In the genomic region with DNA sequence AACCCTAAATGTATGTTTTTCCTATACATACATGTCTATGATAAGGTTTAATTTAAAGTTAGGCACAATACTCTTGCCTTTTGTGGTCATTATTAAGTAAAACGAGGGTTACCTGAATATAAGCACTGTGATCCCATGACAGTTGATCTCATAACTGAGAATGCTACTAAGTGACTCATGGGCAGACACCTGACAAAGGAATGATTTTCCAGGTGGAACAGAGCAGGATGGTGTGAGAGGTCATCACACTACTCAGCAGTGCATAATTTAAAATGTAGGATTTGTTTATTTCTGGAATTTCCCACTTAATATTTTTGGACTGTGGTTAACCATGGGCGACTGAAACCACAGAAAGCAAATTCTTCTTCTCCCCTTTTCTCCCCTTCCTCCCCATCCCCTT, we compare ENCODE assay signal across 26 cellular contexts.
"Had no signal": no experiment of that assay in that cellular context is flagged by ENCODE, and none has a peak within 500 bp of the region (broad histone marks: within the 10 kb centered on the region; RNA-seq: fewer than 3 reads in every experiment).

No MANE protein-coding gene starts in this region.

- ATAC-seq: activated CD4-positive, alpha-beta T cell treated with anti-CD3 and anti-CD28 coated beads for 36 hours; activated T-helper 17 cell treated with anti-CD3 and anti-CD28 coated beads, Interleukin-2, amount 50 U/mL, for 72 hours; Panc1; Right ventricle myocardium inferior had no signal

- H3K27ac ChIP-seq: SK-N-MC, WERI-Rb-1 had no signal

- DNase-seq: activated CD4-positive, alpha-beta memory T cell treated with anti-CD3 and anti-CD28 coated beads, Interleukin-2, amount 10 ng/mL, durations not matched to agents 7 days and 5 days; activated CD4-positive, alpha-beta T cell treated with anti-CD3 and anti-CD28 coated beads for 36 hours; activated CD4-positive, alpha-beta T cell treated with anti-CD3 and anti-CD28 coated beads, Interleukin-2, amount 50 U/mL, for 1 hour; activated gamma-delta T cell; activated naive CD4-positive, alpha-beta T cell treated with anti-CD3 and anti-CD28 coated beads for 36 hours; activated T-cell treated with anti-CD3 and anti-CD28 coated beads for 4 hours; activated T-cell treated with anti-CD3 and anti-CD28 coated beads, Interleukin-2, amount 50 U/mL, for 48 hours; central memory CD4-positive, alpha-beta T cell; Karpas-422; NCI-H1092; NCI-H1417; NCI-H1930; NCI-H2171; NCI-H2227 treated with DMSO at 0.1 percent for 48 hours; NCI-H446 treated with DMSO at 0.1 percent for 48 hours; NCI-H526; NCI-H774; OCI-M1; RPMI8226; T-helper 1 cell; WERI-Rb-1 had no signal

- H3K4me3 ChIP-seq: K562, SK-N-MC had no signal

- FAIRE-seq: K562 had no signal
